ENCODE assay signal across 18 cellular contexts in the genomic region with DNA sequence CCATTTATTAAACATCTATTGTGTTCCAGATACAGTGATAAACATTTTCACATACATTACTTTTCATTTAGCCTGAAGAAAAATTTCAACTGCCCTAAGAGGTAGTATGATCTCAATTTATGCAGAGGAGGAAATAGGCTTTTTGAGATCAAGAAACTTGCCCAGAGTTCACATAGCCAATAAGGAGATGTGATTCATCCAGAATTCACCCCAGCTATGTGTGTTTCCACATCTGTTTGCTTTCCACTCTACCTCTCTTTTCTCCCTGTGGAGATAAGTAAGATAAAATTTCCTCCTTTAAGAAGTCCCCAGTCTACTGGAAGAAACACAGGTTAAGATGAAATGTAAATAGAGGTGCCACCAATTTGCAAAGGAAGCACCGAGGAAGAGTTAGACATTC.
DNase-seq lines count a peak whose midpoint lies in the region; ATAC-seq, FAIRE-seq and TF ChIP-seq lines count a peak whose summit lies in the region.
"Had no signal": no experiment of that assay in that cellular context is flagged by ENCODE, and none has a peak within 500 bp of the region (broad histone marks: within the 10 kb centered on the region; RNA-seq: fewer than 3 reads in every experiment).

No MANE protein-coding gene starts in this region.

- no peak overlapping the region for H4K12ac ChIP-seq in trophoblast cell (ENCODE audit: low read depth, low read length)

- H3K36me3 ChIP-seq in trophoblast cell (ENCODE audit: control insufficient read depth in 1 of 2, insufficient read depth in 2 of 2, low read length in 2 of 2) (no peaks in the 10 kb centered on the region), pancreas (no peaks in the 10 kb centered on the region)

- no peaks in the 10 kb centered on the region for H3K27me3 ChIP-seq in trophoblast cell (ENCODE audit: insufficient read depth, low read length)
- H3K27me3 ChIP-seq in pancreas = no peaks in the 10 kb centered on the region

- H3K4ac ChIP-seq in trophoblast cell (ENCODE audit: low read depth, low read length) = no peak overlapping the region

- H3K4me2 ChIP-seq in trophoblast cell (ENCODE audit: low read length) = no peak overlapping the region
- H3K4me2 ChIP-seq: KMS-11 had no signal

- no peak for TF ChIP-seq CTCF in fibroblast of mammary gland (conservative IDR thresholded peaks at IDR 0.05; ENCODE audit: control insufficient read depth, insufficient read depth, low read depth, low read length)
- TF ChIP-seq CTCF in pancreas (IDR thresholded peaks at IDR 0.05) = no peak

- intact Hi-C loops in pancreas (cut with DNase I) = no loop called here

- no peak overlapping the region for H2BK120ac ChIP-seq in trophoblast cell (ENCODE audit: insufficient read depth, low read length, poor library complexity)

- ATAC-seq in pancreas = no peak
- ATAC-seq: GM12878, HepG2 had no signal

- H3K14ac ChIP-seq in trophoblast cell (ENCODE audit: low read length) = no peak overlapping the region

- no peaks in the 10 kb centered on the region for H3K4me1 ChIP-seq in trophoblast cell (ENCODE audit: control insufficient read depth in 1 of 2, insufficient read depth in 2 of 2, low read length in 2 of 2)
- H3K4me1 ChIP-seq in pancreas = no peaks in the 10 kb centered on the region

- no peak overlapping the region for H3K18ac ChIP-seq in trophoblast cell (ENCODE audit: low read length)

- H3K4me3 ChIP-seq in fibroblast of mammary gland (ENCODE audit: control insufficient read depth, low read depth, low read length) (no peak overlapping the region), trophoblast cell (ENCODE audit: low read depth, low read length) (no peak overlapping the region), pancreas (no peak overlapping the region)
- H3K4me3 ChIP-seq: GM12878 had no signal

- H4K91ac ChIP-seq in trophoblast cell (ENCODE audit: low read depth, low read length) = no peak overlapping the region

- H2BK12ac ChIP-seq in trophoblast cell (ENCODE audit: low read length) = no peak overlapping the region

- no peaks in the 10 kb centered on the region for H3K79me1 ChIP-seq in trophoblast cell (ENCODE audit: low read length)

- no CpG with 5 or more reads among the region's 1 CpG for WGBS in trophoblast cell (ENCODE audit: extremely low coverage, insufficient coverage, insufficient read length)
- WGBS in pancreas, 2 donors = 49 to 53% methylated on average over 1 of the region's 1 CpG

- H4K8ac ChIP-seq in trophoblast cell (ENCODE audit: low read depth, low read length) = no peak overlapping the region

- H2AFZ ChIP-seq in trophoblast cell (ENCODE audit: insufficient read depth, low read length, poor library complexity) = no peak overlapping the region

- no peaks in the 10 kb centered on the region for H3K79me2 ChIP-seq in trophoblast cell (ENCODE audit: control insufficient read depth, insufficient read depth, low read length, poor library complexity)

- H3K9me3 ChIP-seq in trophoblast cell (ENCODE audit: insufficient read depth, low read depth, low read length) (no peaks in the 10 kb centered on the region), pancreas (no peaks in the 10 kb centered on the region)

- no peak overlapping the region for H2BK5ac ChIP-seq in trophoblast cell (ENCODE audit: low read depth, low read length, poor library complexity)

- H2AK5ac ChIP-seq in trophoblast cell (ENCODE audit: low read length) = no peak overlapping the region

- H3K27ac ChIP-seq in trophoblast cell (ENCODE audit: low read depth, low read length) (no peak overlapping the region), pancreas (no peak overlapping the region)
- H3K27ac ChIP-seq: KMS-11 had no signal

- no peak overlapping the region for H3K9ac ChIP-seq in trophoblast cell (ENCODE audit: low read length)
- H3K9ac ChIP-seq: KMS-11 had no signal

- no peak for FAIRE-seq in pancreas (lab: Jason Lieb, UNC)
- FAIRE-seq: GM12878, H1, HepG2 had no signal

- H3K23ac ChIP-seq in trophoblast cell (ENCODE audit: low read length) = no peak overlapping the region

- DNase-seq in EH (ENCODE audit: low read depth) = peak; percentile 29
- DNase-seq in NCI-H226 = peak; percentile 55
- DNase-seq in fibroblast of mammary gland (ENCODE audit: low read depth) = peak; percentile 50
- peak; percentile 8 to 14 for DNase-seq in trophoblast cell
- no peak for DNase-seq in pancreas
- no peak for DNase-seq in LoVo (ENCODE audit: low spot score)
- no peak for DNase-seq in DMS153 (lab: John Stamatoyannopoulos, UW)
- no peak for DNase-seq in GM19240 (ENCODE audit: insufficient read length, low spot score)
- DNase-seq: CD4-positive, alpha-beta T cell; HFFc6; NCI-H1092 treated with DMSO at 0.1 percent for 48 hours; NCI-H187; NCI-H69; SHP77 had no signal

Comparison
In these comparisons a context has a peak if more than half of its experiments do, and no peak if none do; other contexts are left out.
1. DNase-seq: peak in EH (single experiment), NCI-H226 (single experiment), fibroblast of mammary gland (single experiment) and trophoblast cell (2 of 2); none in pancreas (0 of 6), LoVo (single experiment), DMS153 (single experiment) and GM19240 (single experiment).